Comparison of ENCODE assay signal across 8 cellular contexts in genomic region chr12:54217309-54217661, GRCh38. TPM values are rescaled to one million over a fixed set of nuclear protein-coding genes. Genes with fewer than 3 reads are reported as not detected.
DNase-seq lines count a peak whose midpoint lies in the region; ATAC-seq and TF ChIP-seq lines count a peak whose summit lies in the region.
"Had no signal": no experiment of that assay in that cellular context is flagged by ENCODE, and none has a peak within 500 bp of the region (broad histone marks: within the 10 kb centered on the region; RNA-seq: fewer than 3 reads in every experiment).

No MANE protein-coding gene starts in this region.

- no peak overlapping the region for H2BK120ac ChIP-seq in H9 (ENCODE audit: low read depth, low read length, poor library complexity, severe bottlenecking)

- TF ChIP-seq CTCF in H9 (conservative IDR thresholded peaks at IDR 0.05) = no peak
- TF ChIP-seq CTCF in fibroblast of villous mesenchyme (IDR thresholded peaks at IDR 0.05; ENCODE audit: insufficient read depth, low read depth, low read length) = no peak
- no peak for TF ChIP-seq CTCF in smooth muscle cell (IDR thresholded peaks at IDR 0.05; ENCODE audit: borderline replicate concordance, insufficient read depth, poor library complexity, severe bottlenecking)

- no peak overlapping the region for H4K8ac ChIP-seq in H9 (replicated peaks; ENCODE audit: insufficient read length, low read depth, low read length)

- peak overlapping the region; percentile 47 for H3K4me3 ChIP-seq in fibroblast of villous mesenchyme (ENCODE audit: low read depth, low read length)
- peak overlapping the region; percentile 47 for H3K4me3 ChIP-seq in smooth muscle cell

- peaks cover 75% of the 10 kb centered on the region for H3K27me3 Mint-ChIP-seq in H9 (ENCODE audit: low read depth)
- peaks cover 8% of the 10 kb centered on the region for H3K27me3 Mint-ChIP-seq in T-helper 17 cell

- no peak overlapping the region for H2BK15ac ChIP-seq in H9 (ENCODE audit: low read depth, low read length)

- H3K79me2 ChIP-seq in H9 (ENCODE audit: insufficient read depth, low read length) (no peaks in the 10 kb centered on the region), smooth muscle cell (ENCODE audit: low read depth) (no peaks in the 10 kb centered on the region)

- H3K4me1 Mint-ChIP-seq in H9 (peaks cover 25 to 38% of the 10 kb centered on the region in 2 experiments), T-helper 17 cell (peaks cover 18% of the 10 kb centered on the region)

- H3K9me3 ChIP-seq in H9 (ENCODE audit: control insufficient read depth, low read depth, low read length) = no peaks in the 10 kb centered on the region
- no peaks in the 10 kb centered on the region for H3K9me3 ChIP-seq in T-helper 17 cell (ENCODE audit: control insufficient read depth, low read length, poor library complexity, severe bottlenecking)
- H3K9me3 ChIP-seq in smooth muscle cell (replicated peaks; ENCODE audit: low read depth) = no peaks in the 10 kb centered on the region
- H3K9me3 ChIP-seq: HAP-1 had no signal

- ATAC-seq in T-helper 17 cell = no peak
- ATAC-seq in HG02571 (IDR thresholded peaks at IDR 0.05; ENCODE audit: unreplicated experiment) = no peak

- H3T11ph ChIP-seq in H9 (ENCODE audit: low read length) = no peak overlapping the region

- H3K79me1 ChIP-seq in H9 (ENCODE audit: insufficient read depth, low read depth, low read length, poor library complexity, severe bottlenecking) = no peaks in the 10 kb centered on the region

- H3F3A ChIP-seq in smooth muscle cell (ENCODE audit: low read depth) = peaks cover 2% of the 10 kb centered on the region

- no peaks in the 10 kb centered on the region for H4K20me1 ChIP-seq in H9 (ENCODE audit: control insufficient read depth, insufficient read depth, insufficient read length)
- H4K20me1 ChIP-seq in smooth muscle cell (ENCODE audit: low read depth) = no peaks in the 10 kb centered on the region

- H4K5ac ChIP-seq in H9 (ENCODE audit: insufficient read length, low read depth, low read length) = no peak overlapping the region

- H3K9ac ChIP-seq in H9 (ENCODE audit: extremely low read depth, insufficient read length, low read length) (no peak overlapping the region), smooth muscle cell (ENCODE audit: low read depth) (peak overlapping the region; percentile 33)

- H3K27ac Mint-ChIP-seq in H9 (peak overlapping the region in 1 of 3 experiments; percentile 88; a peak in 1 of 7 replicates), T-helper 17 cell (peak overlapping the region; percentile 88)

- peaks cover 16% of the 10 kb centered on the region for H3K23me2 ChIP-seq in H9 (ENCODE audit: insufficient read length, low read depth, low read length, poor library complexity, severe bottlenecking)

- no peak overlapping the region for H3K56ac ChIP-seq in H9 (ENCODE audit: insufficient read length, low read depth, low read length)

- H3K4me1 ChIP-seq in H9 (ENCODE audit: insufficient read depth, low read length) = no peaks in the 10 kb centered on the region
- peaks cover 9% of the 10 kb centered on the region for H3K4me1 ChIP-seq in smooth muscle cell (ENCODE audit: low read depth)

- H3K36me3 ChIP-seq in smooth muscle cell (ENCODE audit: low read depth) = no peaks in the 10 kb centered on the region
- H3K36me3 ChIP-seq: HAP-1 had no signal

- no peak overlapping the region for H2AFZ ChIP-seq in H9 (ENCODE audit: low read length)
- H2AFZ ChIP-seq in smooth muscle cell (ENCODE audit: low read depth) = peak overlapping the region; percentile 83

- H3K4me2 ChIP-seq in H9 (ENCODE audit: insufficient read depth, insufficient read length, low read length) (peak overlapping the region; percentile 84), smooth muscle cell (peak overlapping the region; percentile 95)

- no peak overlapping the region for H2AK5ac ChIP-seq in H9 (ENCODE audit: insufficient read length, low read length)

- H3K27ac ChIP-seq in H9 (ENCODE audit: insufficient read length, low read depth, low read length) = no peak overlapping the region
- no peak overlapping the region for H3K27ac ChIP-seq in smooth muscle cell (ENCODE audit: low read depth)

- no peak overlapping the region for H2BK5ac ChIP-seq in H9 (ENCODE audit: insufficient read length, low read length)

- H2BK12ac ChIP-seq in H9 (ENCODE audit: insufficient read length, low read depth, low read length) = no peak overlapping the region

- H3K27me3 ChIP-seq in H9 (ENCODE audit: insufficient read depth, low read length) = no peaks in the 10 kb centered on the region; the same call in 1 of the 2 replicates
- H3K27me3 ChIP-seq in smooth muscle cell (ENCODE audit: low read depth) = peaks cover 13% of the 10 kb centered on the region

- H3K23ac ChIP-seq in H9 (ENCODE audit: insufficient read length, low read depth, low read length) = no peak overlapping the region

- no peak overlapping the region for H4K91ac ChIP-seq in H9 (ENCODE audit: insufficient read length, low read depth, low read length)

- no CpG with 5 or more reads among the region's 11 CpGs for WGBS in H9 (ENCODE audit: extremely low coverage, insufficient read length, low lambda C conversion rate)
- 5% methylated on average over 11 of the region's 11 CpGs for WGBS in smooth muscle cell (ENCODE audit: low lambda C conversion rate)

- H3K18ac ChIP-seq in H9 (ENCODE audit: insufficient read length, low read depth, low read length) = no peak overlapping the region

- H3K4me3 Mint-ChIP-seq in H9 = peak overlapping the region; percentile 63 to 84
- peak overlapping the region; percentile 96 for H3K4me3 Mint-ChIP-seq in T-helper 17 cell

- H3K4ac ChIP-seq in H9 (ENCODE audit: low read depth, low read length) = no peak overlapping the region

- DNase-seq in H9 = no peak
- no peak for DNase-seq in T-helper 17 cell
- DNase-seq in fibroblast of villous mesenchyme (ENCODE audit: low read depth) = no peak
- DNase-seq in smooth muscle cell (lab: John Stamatoyannopoulos, UW; ENCODE audit: unreplicated experiment) = no peak
- no peak for DNase-seq in dedifferentiated amniotic fluid mesenchymal stem cell (ENCODE audit: extremely low spot score)
- no peak for DNase-seq in DMS 273 treated with DMSO at 0.1 percent for 48 hours (lab: John Stamatoyannopoulos, UW)

- no peak overlapping the region for H3K14ac ChIP-seq in H9 (ENCODE audit: insufficient read depth, low read length)

- H3K9me3 Mint-ChIP-seq in H9 = peaks cover 0 to 8% of the 10 kb centered on the region in 2 experiments; a peak in 1 of 5 replicates

- H3K36me3 Mint-ChIP-seq in H9 (ENCODE audit: insufficient read depth in 1 of 3, low read depth in 3 of 3) (no peaks in the 10 kb centered on the region), T-helper 17 cell (ENCODE audit: low read depth) (no peaks in the 10 kb centered on the region)

- no peak overlapping the region for H2BK20ac ChIP-seq in H9 (ENCODE audit: low read depth, low read length, poor library complexity, severe bottlenecking)

RNA-seq across cellular contexts. Expression of gene SMUG1, which starts 28.5 kb away (rescaled TPM):
- total RNA-seq in H9 (2021) (21.7 and 23.0 TPM in 2 replicates), T-helper 17 cell (1 to 10 TPM; 8.6 to 9.2 TPM), fibroblast of villous mesenchyme (25.4 and 29.4 TPM in 2 replicates), smooth muscle cell (36.7 and 39.4 TPM in 2 replicates)
- 40.5 and 49.2 TPM in 2 replicates for polyA plus RNA-seq in smooth muscle cell
